19 cellular contexts compared by ENCODE assay signal in the genomic region with DNA sequence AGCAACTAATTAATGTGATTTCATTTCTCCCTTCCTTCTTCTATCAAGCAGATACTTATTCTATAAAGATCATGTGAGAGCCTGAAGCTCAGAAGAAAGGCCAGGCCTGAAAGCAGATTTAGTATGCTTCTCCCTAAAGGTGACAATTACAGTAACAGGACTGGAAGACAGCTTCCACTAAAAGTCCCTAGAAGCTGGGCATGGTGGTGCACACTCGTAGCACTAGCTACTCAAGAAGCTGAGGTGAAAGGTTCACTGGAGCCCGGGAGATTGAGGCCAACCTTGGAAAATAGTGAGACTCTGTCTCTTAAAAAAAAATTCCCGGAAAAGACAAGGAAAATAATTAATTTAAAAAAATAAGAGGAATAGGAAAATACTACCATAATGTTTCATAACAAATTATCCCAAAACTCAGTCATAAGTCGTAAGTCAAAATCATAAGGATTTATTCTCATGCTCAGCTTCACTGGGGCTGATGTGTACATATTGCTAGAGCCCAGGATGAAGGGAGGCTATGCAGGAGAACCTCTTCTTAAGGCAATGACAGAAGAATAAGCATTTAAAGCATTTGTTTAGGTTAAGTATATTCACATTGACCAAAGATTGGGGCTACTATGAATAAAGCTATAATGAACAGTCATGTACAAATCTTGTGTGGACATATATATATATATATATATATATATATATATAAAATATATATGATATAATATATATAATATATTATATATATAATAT.
"Had no signal": no experiment of that assay in that cellular context is flagged by ENCODE, and none has a peak within 500 bp of the region (broad histone marks: within the 10 kb centered on the region; RNA-seq: fewer than 3 reads in every experiment).

No MANE protein-coding gene starts in this region.

- H3K27ac ChIP-seq: cardiac muscle cell, gastroesophageal sphincter, heart left ventricle, pancreas, right lobe of liver, testis had no signal

- H3K4me1 ChIP-seq: gastroesophageal sphincter, heart left ventricle, pancreas, right lobe of liver, testis had no signal

- H3K36me3 Mint-ChIP-seq: activated naive CD8-positive, alpha-beta T cell; type B pancreatic cell had no signal

- H3K4me3 Mint-ChIP-seq: activated naive CD8-positive, alpha-beta T cell; activated T-cell treated with anti-CD3 and anti-CD28 coated beads, Interleukin-2, amount 50 U/mL, for 72 hours; dendritic cell treated with granulocyte-macrophage colony-stimulating factor and Interleukin-4, amounts not matched to agents 40 ng/mL and 50 ng/mL, for 4 days; naive thymus-derived CD8-positive, alpha-beta T cell; type B pancreatic cell had no signal

- H3K36me3 ChIP-seq: cardiac muscle cell, gastroesophageal sphincter, heart left ventricle, pancreas, right lobe of liver had no signal

- H3K27me3 Mint-ChIP-seq: dendritic cell treated with granulocyte-macrophage colony-stimulating factor and Interleukin-4, amounts not matched to agents 40 ng/mL and 50 ng/mL, for 4 days; type B pancreatic cell had no signal

- H3K9me3 ChIP-seq: gastroesophageal sphincter, pancreas, right lobe of liver, testis had no signal

- H3K27ac Mint-ChIP-seq: activated naive CD8-positive, alpha-beta T cell; activated T-cell treated with anti-CD3 and anti-CD28 coated beads, Interleukin-2, amount 50 U/mL, for 72 hours; dendritic cell treated with granulocyte-macrophage colony-stimulating factor and Interleukin-4, amounts not matched to agents 40 ng/mL and 50 ng/mL, for 4 days; naive thymus-derived CD8-positive, alpha-beta T cell; type B pancreatic cell had no signal

- ATAC-seq: esophagus mucosa; gastroesophageal sphincter; heart left ventricle; naive thymus-derived CD8-positive, alpha-beta T cell; pancreas; right lobe of liver had no signal

- H3K4me3 ChIP-seq: cardiac muscle cell, gastroesophageal sphincter, heart left ventricle, pancreas, right lobe of liver, testis had no signal

- DNase-seq: activated gamma-delta T cell; activated T-cell treated with anti-CD3 and anti-CD28 coated beads, Interleukin-2, amount 50 U/mL, for 72 hours; amygdala; effector CD8-positive, alpha-beta T cell; heart left ventricle; mesenchymal stem cell; pancreas; right lobe of liver; small intestine; stimulated activated CD4-positive, alpha-beta T cell treated with anti-CD3 and anti-CD28 coated beads, Interleukin-15, amount 100 ng/mL, for 24 hours; stimulated activated CD4-positive, alpha-beta T cell treated with anti-CD3 and anti-CD28 coated beads, Interleukin-2, amount 100 ng/mL, for 48 hours; testis had no signal

- H3K9me3 Mint-ChIP-seq: dendritic cell treated with granulocyte-macrophage colony-stimulating factor and Interleukin-4, amounts not matched to agents 40 ng/mL and 50 ng/mL, for 4 days had no signal

- H3K27me3 ChIP-seq: cardiac muscle cell, gastroesophageal sphincter, heart left ventricle, pancreas, right lobe of liver, testis had no signal
